Comparison of ENCODE assay signal across 27 cellular contexts in the genomic region with DNA sequence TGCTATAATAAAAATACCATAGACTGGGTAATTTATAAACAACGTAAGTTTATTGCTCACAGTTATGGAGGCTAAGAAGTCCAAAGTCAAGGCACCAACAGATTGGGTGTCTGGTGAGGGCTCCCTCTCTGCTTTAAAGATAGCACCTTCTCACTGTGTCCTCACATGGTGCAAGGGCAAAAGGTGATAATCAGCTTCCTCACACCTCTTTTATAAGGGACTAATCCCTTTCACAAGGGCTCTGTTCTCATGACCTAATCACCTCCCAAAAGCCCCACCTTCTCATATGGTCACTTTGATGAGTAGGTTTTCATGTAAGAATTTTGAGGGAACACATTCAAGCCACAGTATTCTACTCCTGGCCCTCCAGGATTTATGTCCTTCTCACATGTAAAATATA.
"Had no signal": no experiment of that assay in that cellular context is flagged by ENCODE, and none has a peak within 500 bp of the region (broad histone marks: within the 10 kb centered on the region; RNA-seq: fewer than 3 reads in every experiment).

No MANE protein-coding gene starts in this region.

- ATAC-seq: stimulated activated effector memory CD8-positive, alpha-beta T cell treated with anti-CD3 and anti-CD28 coated beads, Interleukin-12 subunit alpha, Interleukin-12 subunit beta, amount 100 ng/mL, for 72 hours; stimulated activated memory B cell treated with anti-CD40 and anti-IgM and Interleukin-4, amounts not matched to agents 10 μg/mL and 1 μg/mL and 100 μg/mL, for 72 hours; stimulated activated naive B cell treated with anti-CD40 and anti-IgM and Interleukin-4, amounts not matched to agents 10 μg/mL and 1 μg/mL and 100 μg/mL, for 72 hours; stimulated activated naive CD8-positive, alpha-beta T cell treated with anti-CD3 and anti-CD28 coated beads, Interleukin-15, amount 100 ng/mL, for 72 hours; stimulated activated naive CD8-positive, alpha-beta T cell treated with anti-CD3 and anti-CD28 coated beads, Interleukin-15, Interleukin-2, amounts not matched to agents 100 U/mL and 50 U/mL, for 24 hours; upper lobe of right lung had no signal

- H3K4me3 Mint-ChIP-seq: stimulated activated effector memory CD8-positive, alpha-beta T cell treated with anti-CD3 and anti-CD28 coated beads, Interleukin-12 subunit alpha, Interleukin-12 subunit beta, amount 100 ng/mL, for 72 hours; stimulated activated memory B cell treated with anti-CD40 and anti-IgM and Interleukin-4, amounts not matched to agents 10 μg/mL and 1 μg/mL and 100 μg/mL, for 72 hours; stimulated activated naive B cell treated with anti-CD40 and anti-IgM and Interleukin-4, amounts not matched to agents 10 μg/mL and 1 μg/mL and 100 μg/mL, for 72 hours; stimulated activated naive CD8-positive, alpha-beta T cell treated with anti-CD3 and anti-CD28 coated beads, Interleukin-15, amount 100 ng/mL, for 72 hours; stimulated activated naive CD8-positive, alpha-beta T cell treated with anti-CD3 and anti-CD28 coated beads, Interleukin-15, Interleukin-2, amounts not matched to agents 100 ng/mL and 50 ng/mL, for 24 hours; type B pancreatic cell had no signal

- H3K27me3 Mint-ChIP-seq: stimulated activated memory B cell treated with anti-CD40 and anti-IgM and Interleukin-4, amounts not matched to agents 10 μg/mL and 1 μg/mL and 100 μg/mL, for 72 hours; stimulated activated naive B cell treated with anti-CD40 and anti-IgM and Interleukin-4, amounts not matched to agents 10 μg/mL and 1 μg/mL and 100 μg/mL, for 72 hours; stimulated activated naive CD8-positive, alpha-beta T cell treated with anti-CD3 and anti-CD28 coated beads, Interleukin-15, amount 100 ng/mL, for 72 hours; stimulated activated naive CD8-positive, alpha-beta T cell treated with anti-CD3 and anti-CD28 coated beads, Interleukin-15, Interleukin-2, amounts not matched to agents 100 ng/mL and 50 ng/mL, for 24 hours; type B pancreatic cell had no signal

- H3K27ac Mint-ChIP-seq: stimulated activated effector memory CD8-positive, alpha-beta T cell treated with anti-CD3 and anti-CD28 coated beads, Interleukin-12 subunit alpha, Interleukin-12 subunit beta, amount 100 ng/mL, for 72 hours; stimulated activated memory B cell treated with anti-CD40 and anti-IgM and Interleukin-4, amounts not matched to agents 10 μg/mL and 1 μg/mL and 100 μg/mL, for 72 hours; stimulated activated naive B cell treated with anti-CD40 and anti-IgM and Interleukin-4, amounts not matched to agents 10 μg/mL and 1 μg/mL and 100 μg/mL, for 72 hours; stimulated activated naive CD8-positive, alpha-beta T cell treated with anti-CD3 and anti-CD28 coated beads, Interleukin-15, amount 100 ng/mL, for 72 hours; stimulated activated naive CD8-positive, alpha-beta T cell treated with anti-CD3 and anti-CD28 coated beads, Interleukin-15, Interleukin-2, amounts not matched to agents 100 ng/mL and 50 ng/mL, for 24 hours; type B pancreatic cell had no signal

- H3K27ac ChIP-seq: stomach, suprapubic skin, testis, thoracic aorta, thyroid gland, tibial artery, tibial nerve, transverse colon, upper lobe of left lung, upper lobe of right lung, uterus, vagina had no signal

- H3K36me3 ChIP-seq: stomach, suprapubic skin, thoracic aorta, thyroid gland, tibial artery, tibial nerve, transverse colon, upper lobe of left lung, upper lobe of right lung, uterus, vagina had no signal

- H3K27me3 ChIP-seq: stomach, suprapubic skin, testis, thyroid gland, tibial artery, tibial nerve, transverse colon, upper lobe of left lung, upper lobe of right lung, uterus, vagina had no signal

- H3K4me3 ChIP-seq: stomach, suprapubic skin, testis, thoracic aorta, thyroid gland, tibial artery, tibial nerve, transverse colon, upper lobe of left lung, upper lobe of right lung, uterus, vagina had no signal

- H3K36me3 Mint-ChIP-seq: stimulated activated effector memory CD8-positive, alpha-beta T cell treated with anti-CD3 and anti-CD28 coated beads, Interleukin-12 subunit alpha, Interleukin-12 subunit beta, amount 100 ng/mL, for 72 hours; stimulated activated memory B cell treated with anti-CD40 and anti-IgM and Interleukin-4, amounts not matched to agents 10 μg/mL and 1 μg/mL and 100 μg/mL, for 72 hours; stimulated activated naive B cell treated with anti-CD40 and anti-IgM and Interleukin-4, amounts not matched to agents 10 μg/mL and 1 μg/mL and 100 μg/mL, for 72 hours; type B pancreatic cell had no signal

- H3K4me1 ChIP-seq: testis, tibial artery, tibial nerve, transverse colon, upper lobe of right lung, uterus, vagina had no signal

- H3K9me3 ChIP-seq: stomach, suprapubic skin, testis, thoracic aorta, thyroid gland, tibial artery, transverse colon, upper lobe of left lung, upper lobe of right lung, uterus, vagina had no signal

- FAIRE-seq: urothelium cell line had no signal

- H3K4me1 Mint-ChIP-seq: stimulated activated effector memory CD8-positive, alpha-beta T cell treated with anti-CD3 and anti-CD28 coated beads, Interleukin-12 subunit alpha, Interleukin-12 subunit beta, amount 100 ng/mL, for 72 hours; stimulated activated memory B cell treated with anti-CD40 and anti-IgM and Interleukin-4, amounts not matched to agents 10 μg/mL and 1 μg/mL and 100 μg/mL, for 72 hours; stimulated activated naive B cell treated with anti-CD40 and anti-IgM and Interleukin-4, amounts not matched to agents 10 μg/mL and 1 μg/mL and 100 μg/mL, for 72 hours; stimulated activated naive CD8-positive, alpha-beta T cell treated with anti-CD3 and anti-CD28 coated beads, Interleukin-15, amount 100 ng/mL, for 72 hours had no signal

- H3K9me3 Mint-ChIP-seq: stimulated activated memory B cell treated with anti-CD40 and anti-IgM and Interleukin-4, amounts not matched to agents 10 μg/mL and 1 μg/mL and 100 μg/mL, for 72 hours; stimulated activated naive CD8-positive, alpha-beta T cell treated with anti-CD3 and anti-CD28 coated beads, Interleukin-15, amount 100 ng/mL, for 72 hours; type B pancreatic cell had no signal

- DNase-seq: stimulated activated CD4-positive, alpha-beta T cell treated with anti-CD3 and anti-CD28 coated beads, Interleukin-2, amount 100 ng/mL, for 48 hours; stimulated activated CD4-positive, alpha-beta T cell treated with anti-CD3 and anti-CD28 coated beads, Interleukin-4, amount 100 ng/mL, for 1 hour; stimulated activated CD4-positive, alpha-beta T cell treated with anti-CD3 and anti-CD28 coated beads, Interleukin-4, amount 100 ng/mL, for 24 hours; stimulated activated CD8-positive, alpha-beta memory T cell treated with anti-CD3 and anti-CD28 coated beads, Interleukin-4, amount 100 ng/mL, for 48 hours; stimulated activated naive B cell treated with anti-CD40 and anti-IgM and Interleukin-4, amounts not matched to agents 10 μg/mL and 1 μg/mL and 100 μg/mL, for 72 hours; stimulated activated naive CD4-positive, alpha-beta T cell; stimulated activated naive CD4-positive, alpha-beta T cell treated with Interleukin-2 at 50 U/mL for 16 hours; stimulated activated naive CD8-positive, alpha-beta T cell treated with anti-CD3 and anti-CD28 coated beads, Interleukin-15, amount 100 ng/mL, for 72 hours; stimulated activated naive CD8-positive, alpha-beta T cell treated with anti-CD3 and anti-CD28 coated beads, Interleukin-15, Interleukin-2, amounts not matched to agents 100 U/mL and 50 U/mL, for 24 hours; stomach; substantia nigra; testis; thyroid gland; tibial artery; transverse colon; upper lobe of left lung; upper lobe of right lung; uterus had no signal
